Comparison of ENCODE assay signal across 9 cellular contexts in the genomic region with DNA sequence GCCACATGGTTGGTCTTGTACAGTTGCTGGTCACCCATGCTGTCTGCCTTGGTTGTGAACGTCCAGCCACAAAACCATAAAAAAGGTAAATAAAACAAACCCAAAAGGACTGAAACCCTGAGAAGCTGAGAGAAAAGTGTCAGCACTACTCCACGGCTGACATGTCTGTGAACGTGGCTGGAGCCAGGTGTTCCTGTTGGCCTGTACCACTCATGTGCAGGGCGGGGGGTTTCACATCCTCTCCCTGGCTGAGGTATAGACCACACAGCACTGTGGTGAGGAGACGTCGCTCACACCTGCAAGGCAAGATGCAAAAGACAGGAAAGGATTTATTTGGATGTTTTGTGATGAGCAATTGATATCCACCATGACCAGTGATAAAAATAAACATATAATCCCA. TPM values are rescaled to one million over a fixed set of nuclear protein-coding genes. Genes with fewer than 3 reads are reported as not detected.
DNase-seq lines count a peak whose midpoint lies in the region; ATAC-seq and TF ChIP-seq lines count a peak whose summit lies in the region.
"Had no signal": no experiment of that assay in that cellular context is flagged by ENCODE, and none has a peak within 500 bp of the region (broad histone marks: within the 10 kb centered on the region; RNA-seq: fewer than 3 reads in every experiment).

No MANE protein-coding gene starts in this region.

- H3K27ac ChIP-seq in H9 (ENCODE audit: insufficient read length, low read depth, low read length) = no peak overlapping the region

- H4K91ac ChIP-seq in H9 (ENCODE audit: insufficient read length, low read depth, low read length) = no peak overlapping the region

- TF ChIP-seq CTCF in H9 (conservative IDR thresholded peaks at IDR 0.05) = no peak
- no peak for TF ChIP-seq CTCF in glutamatergic neuron (IDR thresholded peaks at IDR 0.05; ENCODE audit: partially characterized antibody, unreplicated experiment)

- no peaks in the 10 kb centered on the region for H3K23me2 ChIP-seq in H9 (ENCODE audit: insufficient read length, low read depth, low read length, poor library complexity, severe bottlenecking)

- no peak overlapping the region for H3K4ac ChIP-seq in H9 (ENCODE audit: low read depth, low read length)

- no peaks in the 10 kb centered on the region for H3K79me2 ChIP-seq in H9 (ENCODE audit: insufficient read depth, low read length)

- no peak overlapping the region for H3T11ph ChIP-seq in H9 (ENCODE audit: low read length)

- no peak overlapping the region for H2BK20ac ChIP-seq in H9 (ENCODE audit: low read depth, low read length, poor library complexity, severe bottlenecking)

- no peak overlapping the region for H3K56ac ChIP-seq in H9 (ENCODE audit: insufficient read length, low read depth, low read length)

- H3K36me3 Mint-ChIP-seq in H9 (ENCODE audit: insufficient read depth in 1 of 3, low read depth in 3 of 3) (peaks cover 18 to 27% (median 19%) of the 10 kb centered on the region in 3 experiments), glutamatergic neuron (ENCODE audit: unreplicated experiment) (no peaks in the 10 kb centered on the region)

- no peaks in the 10 kb centered on the region for H3K79me1 ChIP-seq in H9 (ENCODE audit: insufficient read depth, low read depth, low read length, poor library complexity, severe bottlenecking)

- H3K18ac ChIP-seq in H9 (ENCODE audit: insufficient read length, low read depth, low read length) = no peak overlapping the region

- H2BK15ac ChIP-seq in H9 (ENCODE audit: low read depth, low read length) = no peak overlapping the region

- WGBS in H9 (ENCODE audit: extremely low coverage, insufficient read length, low lambda C conversion rate) = no CpG with 5 or more reads among the region's 6 CpGs

- no peaks in the 10 kb centered on the region for H3K9me3 ChIP-seq in H9 (ENCODE audit: control insufficient read depth, low read depth, low read length)

- H3K27me3 ChIP-seq in H9 (ENCODE audit: insufficient read depth, low read length) = no peaks in the 10 kb centered on the region

- H4K20me1 ChIP-seq in H9 (ENCODE audit: control insufficient read depth, insufficient read depth, insufficient read length) = no peaks in the 10 kb centered on the region

- no peaks in the 10 kb centered on the region for H3K27me3 Mint-ChIP-seq in H9 (ENCODE audit: low read depth)
- peaks cover 6% of the 10 kb centered on the region for H3K27me3 Mint-ChIP-seq in glutamatergic neuron (ENCODE audit: unreplicated experiment)

- no peak overlapping the region for H3K14ac ChIP-seq in H9 (ENCODE audit: insufficient read depth, low read length)

- ATAC-seq in GM19035 (IDR thresholded peaks at IDR 0.05; ENCODE audit: unreplicated experiment) (peak; percentile 95), HG03558 (IDR thresholded peaks at IDR 0.05; ENCODE audit: extremely low read depth, unreplicated experiment) (peak; percentile 83)

- H3K27ac Mint-ChIP-seq in H9 (peak overlapping the region in 2 of 3 experiments; percentile 62 to 86; a peak in 4 of 7 replicates), glutamatergic neuron (ENCODE audit: unreplicated experiment) (no peak overlapping the region)

- H3K4me3 Mint-ChIP-seq in H9 = no peak overlapping the region
- H3K4me3 Mint-ChIP-seq in glutamatergic neuron (ENCODE audit: unreplicated experiment) = no peak overlapping the region

- H2BK12ac ChIP-seq in H9 (ENCODE audit: insufficient read length, low read depth, low read length) = no peak overlapping the region

- H3K9ac ChIP-seq in H9 (ENCODE audit: extremely low read depth, insufficient read length, low read length) = no peak overlapping the region

- H4K5ac ChIP-seq in H9 (ENCODE audit: insufficient read length, low read depth, low read length) = no peak overlapping the region

- intact Hi-C loops in posterior vena cava (cut with DNase I) = loop anchor here in 1 of 2 donors (10.0 kb wide), 1 partner anchor 265 kb away; no protein-coding TSS in a partner anchor

- H3K4me1 Mint-ChIP-seq in H9 (peaks cover 19 to 27% of the 10 kb centered on the region in 2 experiments), glutamatergic neuron (ENCODE audit: low read depth, unreplicated experiment) (peaks cover 5% of the 10 kb centered on the region)

- H3K23ac ChIP-seq in H9 (ENCODE audit: insufficient read length, low read depth, low read length) = no peak overlapping the region

- H2AFZ ChIP-seq in H9 (ENCODE audit: low read length) = no peak overlapping the region

- H2BK5ac ChIP-seq in H9 (ENCODE audit: insufficient read length, low read length) = no peak overlapping the region

- H4K8ac ChIP-seq in H9 (replicated peaks; ENCODE audit: insufficient read length, low read depth, low read length) = no peak overlapping the region

- H2BK120ac ChIP-seq in H9 (ENCODE audit: low read depth, low read length, poor library complexity, severe bottlenecking) = no peak overlapping the region

- no peak overlapping the region for H2AK5ac ChIP-seq in H9 (ENCODE audit: insufficient read length, low read length)

- DNase-seq in H9 (no peak), posterior vena cava (ENCODE audit: low spot score) (peak; percentile 32), mucosa of gallbladder (ENCODE audit: low spot score) (no peak), COLO829 (ENCODE audit: low spot score) (no peak), glutamatergic neuron (no peak)
- DNase-seq: cerebellar nuclear complex, NCI-H2029 had no signal

- H3K4me2 ChIP-seq in H9 (ENCODE audit: insufficient read depth, insufficient read length, low read length) = no peak overlapping the region

- H3K4me1 ChIP-seq in H9 (ENCODE audit: insufficient read depth, low read length) = no peaks in the 10 kb centered on the region

- H3K9me3 Mint-ChIP-seq in H9 (no peaks in the 10 kb centered on the region), glutamatergic neuron (ENCODE audit: unreplicated experiment) (no peaks in the 10 kb centered on the region)

RNA-seq across cellular contexts. Expression of a gene that starts 51.9 kb away (rescaled TPM):
- 33.9 and 36.3 TPM in 2 replicates for total RNA-seq in H9 (2021)
- total RNA-seq in posterior vena cava = 10 to 100 TPM; 22.5 to 26.8 TPM
- 25.1 TPM for total RNA-seq in mucosa of gallbladder
- total RNA-seq in glutamatergic neuron (ENCODE audit: unreplicated experiment) = 25.9 TPM
